In genomic region chr15:63506537-63507035, GRCh38 we compare ENCODE assay signal across 9 cellular contexts. TPM values are rescaled to one million over a fixed set of nuclear protein-coding genes. Genes with fewer than 3 reads are reported as not detected.
DNase-seq lines count a peak whose midpoint lies in the region; ATAC-seq and TF ChIP-seq lines count a peak whose summit lies in the region.
"Had no signal": no experiment of that assay in that cellular context is flagged by ENCODE, and none has a peak within 500 bp of the region (broad histone marks: within the 10 kb centered on the region; RNA-seq: fewer than 3 reads in every experiment).

No MANE protein-coding gene starts in this region.

- H3K36me3 ChIP-seq in RWPE2 (ENCODE audit: low read depth) = no peaks in the 10 kb centered on the region

- peak; percentile 48 for DNase-seq in activated CD4-positive, alpha-beta T cell treated with anti-CD3 and anti-CD28 coated beads for 36 hours
- no peak for DNase-seq in activated CD4-positive, alpha-beta T cell treated with anti-CD3 and anti-CD28 coated beads for 1 hour
- DNase-seq in RWPE2 (ENCODE audit: low spot score) (no peak), fibroblast of mammary gland (ENCODE audit: low read depth) (peak; percentile 59), NCI-H774 (lab: John Stamatoyannopoulos, UW) (no peak)
- DNase-seq: NCI-H1694 had no signal

- peak overlapping the region; percentile 97 for H3K27ac Mint-ChIP-seq in activated CD4-positive, alpha-beta T cell treated with anti-CD3 and anti-CD28 coated beads for 36 hours
- peak overlapping the region; percentile 98 for H3K27ac Mint-ChIP-seq in stimulated activated memory B cell treated with anti-CD40 and anti-IgM and Interleukin-4, amounts not matched to agents 10 μg/mL and 1 μg/mL and 100 μg/mL, for 72 hours

- peak overlapping the region; percentile 94 for H3K4me3 Mint-ChIP-seq in activated CD4-positive, alpha-beta T cell treated with anti-CD3 and anti-CD28 coated beads for 36 hours
- H3K4me3 Mint-ChIP-seq in stimulated activated memory B cell treated with anti-CD40 and anti-IgM and Interleukin-4, amounts not matched to agents 10 μg/mL and 1 μg/mL and 100 μg/mL, for 72 hours = peak overlapping the region; percentile 93

- intact Hi-C loops in activated CD4-positive, alpha-beta T cell treated with anti-CD3 and anti-CD28 coated beads for 36 hours (cut with DNase I, micrococcal nuclease) = loop anchor here (1.0 to 10.0 kb wide), 7 partner anchors 8 to 956 kb away; partner anchors contain the start of genes CIAO2A (in 1 of the 2), PCLAF (in 1 of the 2), SNX1 (in 1 of the 2) and TRIP4 (in 1 of the 2)

- no peaks in the 10 kb centered on the region for H3K9me3 Mint-ChIP-seq in activated CD4-positive, alpha-beta T cell treated with anti-CD3 and anti-CD28 coated beads for 36 hours (ENCODE audit: low read depth)
- H3K9me3 Mint-ChIP-seq in stimulated activated memory B cell treated with anti-CD40 and anti-IgM and Interleukin-4, amounts not matched to agents 10 μg/mL and 1 μg/mL and 100 μg/mL, for 72 hours = no peaks in the 10 kb centered on the region

- H3K4me3 ChIP-seq in RWPE2 (ENCODE audit: severe bottlenecking) (no peak overlapping the region), fibroblast of mammary gland (ENCODE audit: control insufficient read depth, low read depth, low read length) (no peak overlapping the region)

- peak overlapping the region; percentile 94 for H3K27ac ChIP-seq in RWPE2 (ENCODE audit: poor library complexity, severe bottlenecking)

- TF ChIP-seq CTCF in RWPE2 (IDR thresholded peaks at IDR 0.05; ENCODE audit: poor library complexity, severe bottlenecking) = no peak
- TF ChIP-seq CTCF in fibroblast of mammary gland (conservative IDR thresholded peaks at IDR 0.05; ENCODE audit: control insufficient read depth, insufficient read depth, low read depth, low read length) = no peak

- ATAC-seq in activated CD4-positive, alpha-beta T cell treated with anti-CD3 and anti-CD28 coated beads for 36 hours = no peak
- ATAC-seq in RWPE2 (ENCODE audit: low read depth) (no peak), HG03175 (IDR thresholded peaks at IDR 0.05; ENCODE audit: unreplicated experiment) (no peak), HG03442 (IDR thresholded peaks at IDR 0.05; ENCODE audit: unreplicated experiment) (no peak)
- ATAC-seq in stimulated activated memory B cell treated with anti-CD40 and anti-IgM and Interleukin-4, amounts not matched to agents 10 μg/mL and 1 μg/mL and 100 μg/mL, for 72 hours = no peak

- POLR2A ChIA-PET in activated CD4-positive, alpha-beta T cell treated with anti-CD3 and anti-CD28 coated beads for 36 hours (lab: Charles Lee) = interaction anchor here (0.6 to 1.2 kb wide), 2 partner anchors 19 to 132 kb away, joined by 4 to 5 read pairs; no protein-coding TSS in a partner anchor

- no peaks in the 10 kb centered on the region for H3K9me3 ChIP-seq in RWPE2 (ENCODE audit: severe bottlenecking)

- no peaks in the 10 kb centered on the region for H3K27me3 Mint-ChIP-seq in activated CD4-positive, alpha-beta T cell treated with anti-CD3 and anti-CD28 coated beads for 36 hours
- H3K27me3 Mint-ChIP-seq in stimulated activated memory B cell treated with anti-CD40 and anti-IgM and Interleukin-4, amounts not matched to agents 10 μg/mL and 1 μg/mL and 100 μg/mL, for 72 hours = no peaks in the 10 kb centered on the region

- H3K4me1 Mint-ChIP-seq in activated CD4-positive, alpha-beta T cell treated with anti-CD3 and anti-CD28 coated beads for 36 hours = peaks cover 71% of the 10 kb centered on the region
- H3K4me1 Mint-ChIP-seq in stimulated activated memory B cell treated with anti-CD40 and anti-IgM and Interleukin-4, amounts not matched to agents 10 μg/mL and 1 μg/mL and 100 μg/mL, for 72 hours = peaks cover 79% of the 10 kb centered on the region

- H3K36me3 Mint-ChIP-seq in activated CD4-positive, alpha-beta T cell treated with anti-CD3 and anti-CD28 coated beads for 36 hours (ENCODE audit: low read depth) = peaks cover 4% of the 10 kb centered on the region
- H3K36me3 Mint-ChIP-seq in stimulated activated memory B cell treated with anti-CD40 and anti-IgM and Interleukin-4, amounts not matched to agents 10 μg/mL and 1 μg/mL and 100 μg/mL, for 72 hours = no peaks in the 10 kb centered on the region

- H3K27me3 ChIP-seq in RWPE2 (ENCODE audit: insufficient read depth, poor library complexity, severe bottlenecking) = no peaks in the 10 kb centered on the region

- H3K4me1 ChIP-seq in RWPE2 (ENCODE audit: insufficient read depth, poor library complexity, severe bottlenecking) = peaks cover 55% of the 10 kb centered on the region

- CTCF ChIA-PET in activated CD4-positive, alpha-beta T cell treated with anti-CD3 and anti-CD28 coated beads for 36 hours (lab: Charles Lee) = interaction anchor here (0.8 to 8.2 kb wide), 13 partner anchors 8 to 103 kb away, joined by 3 to 78 read pairs (median 5); no protein-coding TSS in a partner anchor

RNA-seq across cellular contexts. Expression of gene USP3, which starts 2.2 kb away (rescaled TPM):
- 10 to 100 TPM; 51.1 to 51.7 TPM for total RNA-seq in activated CD4-positive, alpha-beta T cell treated with anti-CD3 and anti-CD28 coated beads for 36 hours

Comparison
In these comparisons a context has a peak if more than half of its experiments do, and no peak if none do; other contexts are left out.
1. DNase-seq: peak in activated CD4-positive, alpha-beta T cell treated with anti-CD3 and anti-CD28 coated beads for 36 hours (single experiment) and fibroblast of mammary gland (single experiment); none in activated CD4-positive, alpha-beta T cell treated with anti-CD3 and anti-CD28 coated beads for 1 hour (single experiment), RWPE2 (single experiment) and NCI-H774 (single experiment).